Comparison of ENCODE assay signal across 1 cellular context in the genomic region with DNA sequence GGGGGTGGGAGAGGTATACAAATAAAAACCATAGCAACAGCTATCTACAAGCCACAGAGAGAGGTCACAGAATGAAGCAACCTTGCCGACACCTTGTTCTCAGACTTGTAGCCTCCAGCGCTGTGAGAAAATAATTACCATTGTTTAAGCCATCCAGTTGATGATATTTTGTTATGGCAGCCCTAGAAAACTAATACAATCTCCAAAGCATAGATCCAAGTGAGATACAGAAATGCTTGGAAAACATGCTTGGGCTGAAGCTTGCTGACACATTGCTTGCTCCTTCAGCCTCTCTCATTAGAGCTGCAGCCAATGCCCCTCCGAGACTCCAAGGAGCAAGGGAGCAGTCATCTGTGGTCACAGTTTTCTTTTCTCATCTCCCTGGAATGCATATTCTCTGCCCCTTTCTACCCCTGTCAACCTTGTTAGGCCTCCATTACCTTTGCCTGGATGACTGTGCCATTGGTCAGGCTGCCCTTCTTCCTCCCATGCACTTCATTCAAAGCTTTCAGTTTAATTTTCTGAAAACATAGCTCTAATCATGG.
TF ChIP-seq lines count a peak whose summit lies in the region.

No MANE protein-coding gene starts in this region.

TF ChIP-seq in IMR-90, 13 proteins besides CTCF, POLR2A, EP300 and RAD21 (continued from another document):
- TF ChIP-seq MAFK (IDR thresholded peaks at IDR 0.05; ENCODE audit: low read depth, low read length): no peak
- no peak for TF ChIP-seq ELK1 (IDR thresholded peaks at IDR 0.05; ENCODE audit: borderline replicate concordance, low read depth, low read length)
- TF ChIP-seq RCOR1 (IDR thresholded peaks at IDR 0.05; ENCODE audit: insufficient replicate concordance, low read length): no peak
TF ChIP-seq in IMR-90: peak in this region for 0.
